Comparison of ENCODE assay signal across 8 cellular contexts in genomic region chr21:39350094-39351006, GRCh38. TPM values are rescaled to one million over a fixed set of nuclear protein-coding genes. Genes with fewer than 3 reads are reported as not detected.
DNase-seq lines count a peak whose midpoint lies in the region; ATAC-seq, FAIRE-seq and TF ChIP-seq lines count a peak whose summit lies in the region.

No MANE protein-coding gene starts in this region.

- H3K27ac ChIP-seq in astrocyte (ENCODE audit: low read depth, low read length) (no peak overlapping the region), HepG2 (ENCODE audit: extremely low read length, insufficient read depth, low read length) (peak overlapping the region; percentile 96), tibial nerve (peak overlapping the region in 3 of 4 donors; percentile 87 to 97 (median 93))

- TF ChIP-seq EP300 in HepG2 (IDR thresholded peaks at IDR 0.05; ENCODE audit: low read depth in 2 of 2, low read length in 2 of 2) (no peak), HepG2 (CRISPR knock-in tag; IDR thresholded peaks at IDR 0.05; ENCODE audit: borderline replicate concordance) (no peak), tibial nerve (IDR thresholded peaks at IDR 0.05) (no peak)

- H3K4me3 ChIP-seq in astrocyte (ENCODE audit: insufficient read depth, low read depth, low read length) (peak overlapping the region; percentile 76), HepG2 (replicated peaks in 1 of 3; ENCODE audit: insufficient read depth in 1 of 3, low read depth in 2 of 3, low read length in 3 of 3) (peak overlapping the region; percentile 73 to 83 (median 82)), tibial nerve (peak overlapping the region in 3 of 4 donors; percentile 65 to 70 (median 67))

- in situ Hi-C loops in HepG2 (cut with HindIII; ENCODE audit: extremely low pct_ligation_motif_present, low pct_unique_long_range_greater_than_20kb): no loop called here

- peaks cover 15% of the 10 kb centered on the region for H3K36me3 ChIP-seq in astrocyte (ENCODE audit: insufficient read depth, low read length)
- peaks cover 0 to 5% of the 10 kb centered on the region in 2 experiments; a peak in 3 of 5 replicates for H3K36me3 ChIP-seq in HepG2 (replicated peaks in 1 of 2; ENCODE audit: control insufficient read depth in 1 of 2, insufficient read depth in 2 of 2, low read length in 2 of 2)
- H3K36me3 ChIP-seq in tibial nerve: no peaks in the 10 kb centered on the region

- FAIRE-seq in astrocyte (lab: Jason Lieb, UNC) (no peak), HepG2 (lab: Jason Lieb, UNC) (no peak), GM19239 (lab: Jason Lieb, UNC) (no peak)

- no peak for ATAC-seq in HepG2
- no peak for ATAC-seq in HG03571 (IDR thresholded peaks at IDR 0.05; ENCODE audit: unreplicated experiment)

- WGBS in HepG2 (ENCODE audit: low lambda C conversion rate): 57% methylated on average over 19 of the region's 19 CpGs
- 67 to 74% methylated on average over 19 of the region's 19 CpGs for WGBS in tibial nerve, 2 donors

- peaks cover 6% of the 10 kb centered on the region for H3K27me3 Mint-ChIP-seq in activated naive CD4-positive, alpha-beta T cell treated with anti-CD3 and anti-CD28 coated beads, Interleukin-2, amount 10 ng/mL, durations not matched to agents 7 days and 5 days
- no peaks in the 10 kb centered on the region for H3K27me3 Mint-ChIP-seq in astrocyte (ENCODE audit: low read depth, unreplicated experiment)

- no TSS peak for BruUV-seq in HepG2 (replicated peaks; lab: Mats Ljungman, UMichigan)

- H3K4me3 Mint-ChIP-seq in activated naive CD4-positive, alpha-beta T cell treated with anti-CD3 and anti-CD28 coated beads, Interleukin-2, amount 10 ng/mL, durations not matched to agents 7 days and 5 days: peak overlapping the region; percentile 98
- H3K4me3 Mint-ChIP-seq in astrocyte (ENCODE audit: unreplicated experiment): peak overlapping the region; percentile 94

- POLR2A ChIA-PET in HepG2 (lab: Yijun Ruan, JAX): interaction anchor here (0.6 to 4.1 kb wide), 11 partner anchors 9 to 54 kb away, joined by 3 to 38 read pairs (median 5); partner anchors contain the start of gene BRWD1

- TF ChIP-seq POLR2A in HepG2 (IDR thresholded peaks at IDR 0.05; ENCODE audit: insufficient read depth in 1 of 2, low read depth in 2 of 2, low read length in 2 of 2): no peak
- TF ChIP-seq POLR2A in tibial nerve (IDR thresholded peaks at IDR 0.05): no peak

- H3K36me3 Mint-ChIP-seq in activated naive CD4-positive, alpha-beta T cell treated with anti-CD3 and anti-CD28 coated beads, Interleukin-2, amount 10 ng/mL, durations not matched to agents 7 days and 5 days: peaks cover 21% of the 10 kb centered on the region
- H3K36me3 Mint-ChIP-seq in astrocyte (ENCODE audit: low read depth, unreplicated experiment): peaks cover 9% of the 10 kb centered on the region

- peaks cover 19% of the 10 kb centered on the region for H3K4me1 ChIP-seq in astrocyte (ENCODE audit: insufficient read depth, low read length)
- H3K4me1 ChIP-seq in HepG2 (ENCODE audit: insufficient read depth, low read length): peaks cover 31% of the 10 kb centered on the region
- peaks cover 0 to 26% (median 19%) of the 10 kb centered on the region in 4 donors for H3K4me1 ChIP-seq in tibial nerve

- peak overlapping the region; percentile 84 for H3K9ac ChIP-seq in astrocyte (ENCODE audit: low read length)
- peak overlapping the region; percentile 88 for H3K9ac ChIP-seq in HepG2 (ENCODE audit: insufficient read depth, low read depth, low read length)

- H3K27me3 ChIP-seq in astrocyte (ENCODE audit: insufficient read depth, low read length) (no peaks in the 10 kb centered on the region), HepG2 (ENCODE audit: control insufficient read depth in 1 of 2, insufficient read depth in 2 of 2, low read length in 2 of 2) (no peaks in the 10 kb centered on the region; a peak in 1 of 5 replicates), tibial nerve (no peaks in the 10 kb centered on the region)

- TF ChIP-seq RAD21 in HepG2 (CRISPR knock-in tag; IDR thresholded peaks at IDR 0.05): no peak

- no peak for DNase-seq in activated naive CD4-positive, alpha-beta T cell treated with anti-CD3 and anti-CD28 coated beads, Interleukin-2, amount 10 ng/mL, durations not matched to agents 7 days and 5 days
- no peak for DNase-seq in activated naive CD4-positive, alpha-beta T cell treated with Interleukin-2 at 50 U/mL for 16 hours
- DNase-seq in astrocyte (ENCODE audit: low read depth) (no peak), HepG2 (ENCODE audit: low spot score) (no peak), tibial nerve (ENCODE audit: low spot score in 2 of 2) (no peak), nucleus accumbens (lab: John Stamatoyannopoulos, UW) (no peak), GM19239 (ENCODE audit: insufficient read length, low spot score) (no peak)

- no peak for TF ChIP-seq CTCF in astrocyte (IDR thresholded peaks at IDR 0.05; ENCODE audit: insufficient read depth, low read depth, low read length)
- no peak for TF ChIP-seq CTCF in HepG2 (CRISPR knock-in tag; IDR thresholded peaks at IDR 0.05)
- no peak for TF ChIP-seq CTCF in tibial nerve (IDR thresholded peaks at IDR 0.05)

- H2AFZ ChIP-seq in astrocyte (ENCODE audit: low read depth, low read length) (no peak overlapping the region), HepG2 (ENCODE audit: low read length) (no peak overlapping the region)

- peak overlapping the region; percentile 85 for H3K4me2 ChIP-seq in astrocyte (ENCODE audit: low read length)
- peak overlapping the region; percentile 82 for H3K4me2 ChIP-seq in HepG2 (ENCODE audit: low read depth, low read length)

- H3K9me3 ChIP-seq in astrocyte (ENCODE audit: insufficient read depth, low read depth, low read length): no peaks in the 10 kb centered on the region
- H3K9me3 ChIP-seq in HepG2 (ENCODE audit: low read length): no peaks in the 10 kb centered on the region
- H3K9me3 ChIP-seq in tibial nerve: peaks cover 0 to 4% (median 0%) of the 10 kb centered on the region in 4 donors

- CTCF ChIA-PET in activated naive CD4-positive, alpha-beta T cell treated with anti-CD3 and anti-CD28 coated beads, Interleukin-2, amount 10 ng/mL, durations not matched to agents 7 days and 5 days (lab: Charles Lee): no interaction called here
- CTCF ChIA-PET in HepG2 (lab: Yijun Ruan, JAX; ENCODE audit: low intra/inter-chr PET ratio, low total read pairs): no interaction called here

- no peaks in the 10 kb centered on the region for H3K9me3 Mint-ChIP-seq in activated naive CD4-positive, alpha-beta T cell treated with anti-CD3 and anti-CD28 coated beads, Interleukin-2, amount 10 ng/mL, durations not matched to agents 7 days and 5 days
- H3K9me3 Mint-ChIP-seq in astrocyte (ENCODE audit: unreplicated experiment): no peaks in the 10 kb centered on the region

- peaks cover 32% of the 10 kb centered on the region for H3K4me1 Mint-ChIP-seq in activated naive CD4-positive, alpha-beta T cell treated with anti-CD3 and anti-CD28 coated beads, Interleukin-2, amount 10 ng/mL, durations not matched to agents 7 days and 5 days
- H3K4me1 Mint-ChIP-seq in astrocyte (ENCODE audit: low read depth, unreplicated experiment): peaks cover 13% of the 10 kb centered on the region

- peaks cover 31% of the 10 kb centered on the region for H4K20me1 ChIP-seq in astrocyte (ENCODE audit: insufficient read depth, low read length)
- peaks cover 9% of the 10 kb centered on the region for H4K20me1 ChIP-seq in HepG2 (ENCODE audit: insufficient read depth, low read length)

- peak overlapping the region; percentile 99 for H3K27ac Mint-ChIP-seq in activated naive CD4-positive, alpha-beta T cell treated with anti-CD3 and anti-CD28 coated beads, Interleukin-2, amount 10 ng/mL, durations not matched to agents 7 days and 5 days
- peak overlapping the region; percentile 48 for H3K27ac Mint-ChIP-seq in astrocyte (ENCODE audit: unreplicated experiment)

- H3K79me2 ChIP-seq in astrocyte (ENCODE audit: insufficient read depth, low read length) (peaks cover 31% of the 10 kb centered on the region), HepG2 (ENCODE audit: insufficient read depth, low read length) (peaks cover 31% of the 10 kb centered on the region)

- intact Hi-C loops in HepG2 (cut with micrococcal nuclease; ENCODE audit: unreplicated experiment): no loop called here

RNA-seq across cellular contexts. Expression of gene HMGN1, which starts 1.5 kb away (rescaled TPM):
- 259 and 272 TPM in 2 replicates for total RNA-seq in astrocyte
- total RNA-seq in HepG2 (2016; rRNA removed; fragmentation: Illumina TruSeq; extraction: Trizol): 286 and 355 TPM in 2 replicates
- 200 and 237 TPM in 2 replicates for total RNA-seq in HepG2 (2016; cell fraction: cytosol; rRNA removed; fragmentation: Illumina TruSeq; extraction: Trizol; ENCODE audit: low read depth)
- 276 and 350 TPM in 2 replicates for total RNA-seq in HepG2 (2016; cell fraction: insoluble cytoplasmic fraction; rRNA removed; fragmentation: Illumina TruSeq; extraction: Trizol)
- total RNA-seq in HepG2 (2016; cell fraction: membrane; rRNA removed; fragmentation: Illumina TruSeq; extraction: Trizol): 380 and 392 TPM in 2 replicates
- 162 and 177 TPM in 2 replicates for total RNA-seq in HepG2 (2016; cell fraction: nucleus; rRNA removed; fragmentation: Illumina TruSeq; extraction: Trizol)
- 69.2 and 104 TPM in 2 replicates for polyA plus RNA-seq in HepG2 (2011; rRNA removed)
- 42.7 and 59.4 TPM in 2 replicates for polyA plus RNA-seq in HepG2 (2011; cell fraction: cytosol; rRNA removed)
- polyA plus RNA-seq in HepG2 (2011; cell fraction: nucleus; rRNA removed): 60.7 and 86.6 TPM in 2 replicates
- 128 and 194 TPM in 2 replicates for polyA plus RNA-seq in HepG2 (2012)
- polyA plus RNA-seq in HepG2 (2016; cell fraction: cytosol; fragmentation: Illumina TruSeq; extraction: Trizol; ENCODE audit: low read depth): 295 and 368 TPM in 2 replicates
- polyA plus RNA-seq in HepG2 (2016; cell fraction: insoluble cytoplasmic fraction; fragmentation: Illumina TruSeq; extraction: Trizol; ENCODE audit: low read depth): 469 and 491 TPM in 2 replicates
- 426 and 487 TPM in 2 replicates for polyA plus RNA-seq in HepG2 (2016; cell fraction: membrane; fragmentation: Illumina TruSeq; extraction: Trizol; ENCODE audit: low read depth)
- 344 and 363 TPM in 2 replicates for polyA plus RNA-seq in HepG2 (2016; cell fraction: nucleus; fragmentation: Illumina TruSeq; extraction: Trizol; ENCODE audit: insufficient read depth, low read depth)
- 17.4 and 49.8 TPM in 2 replicates for polyA minus RNA-seq in HepG2 (2011; rRNA and poly(A)+ RNA removed; ENCODE audit: low replicate concordance)
- polyA minus RNA-seq in HepG2 (2011; cell fraction: cytosol; rRNA and poly(A)+ RNA removed): 42.5 and 49.1 TPM in 2 replicates
- 49.1 and 49.8 TPM in 2 replicates for polyA minus RNA-seq in HepG2 (2011; cell fraction: nucleus; rRNA and poly(A)+ RNA removed)
- total RNA-seq in tibial nerve: 10 to 100 TPM; 58.4 to 82.2 (median 59.6) TPM

RNA-seq across cellular contexts. Expression of gene BRWD1, which starts 36.9 kb away (rescaled TPM):
- total RNA-seq in astrocyte: 28.0 and 28.1 TPM in 2 replicates
- total RNA-seq in HepG2 (2016; rRNA removed; fragmentation: Illumina TruSeq; extraction: Trizol): 28.0 and 28.7 TPM in 2 replicates
- 30.7 and 33.0 TPM in 2 replicates for total RNA-seq in HepG2 (2016; cell fraction: cytosol; rRNA removed; fragmentation: Illumina TruSeq; extraction: Trizol; ENCODE audit: low read depth)
- total RNA-seq in HepG2 (2016; cell fraction: insoluble cytoplasmic fraction; rRNA removed; fragmentation: Illumina TruSeq; extraction: Trizol): 28.3 TPM in 2 replicates
- total RNA-seq in HepG2 (2016; cell fraction: membrane; rRNA removed; fragmentation: Illumina TruSeq; extraction: Trizol): 24.7 and 28.2 TPM in 2 replicates
- 61.1 and 61.3 TPM in 2 replicates for total RNA-seq in HepG2 (2016; cell fraction: nucleus; rRNA removed; fragmentation: Illumina TruSeq; extraction: Trizol)
- 11.4 and 13.9 TPM in 2 replicates for polyA plus RNA-seq in HepG2 (2011; rRNA removed)
- polyA plus RNA-seq in HepG2 (2011; cell fraction: cytosol; rRNA removed): 5.1 and 8.1 TPM in 2 replicates
- polyA plus RNA-seq in HepG2 (2011; cell fraction: nucleus; rRNA removed): 14.0 and 19.1 TPM in 2 replicates
- 13.5 and 18.9 TPM in 2 replicates for polyA plus RNA-seq in HepG2 (2012)
- 3.9 and 4.4 TPM in 2 replicates for polyA plus RNA-seq in HepG2 (2016; cell fraction: cytosol; fragmentation: Illumina TruSeq; extraction: Trizol; ENCODE audit: low read depth)
- 12.7 and 14.4 TPM in 2 replicates for polyA plus RNA-seq in HepG2 (2016; cell fraction: insoluble cytoplasmic fraction; fragmentation: Illumina TruSeq; extraction: Trizol; ENCODE audit: low read depth)
- polyA plus RNA-seq in HepG2 (2016; cell fraction: membrane; fragmentation: Illumina TruSeq; extraction: Trizol; ENCODE audit: low read depth): 8.7 TPM in 2 replicates
- polyA plus RNA-seq in HepG2 (2016; cell fraction: nucleus; fragmentation: Illumina TruSeq; extraction: Trizol; ENCODE audit: insufficient read depth, low read depth): 27.5 and 27.9 TPM in 2 replicates
- polyA minus RNA-seq in HepG2 (2011; rRNA and poly(A)+ RNA removed; ENCODE audit: low replicate concordance): 24.1 and 32.5 TPM in 2 replicates
- 26.4 and 29.3 TPM in 2 replicates for polyA minus RNA-seq in HepG2 (2011; cell fraction: cytosol; rRNA and poly(A)+ RNA removed)
- polyA minus RNA-seq in HepG2 (2011; cell fraction: nucleus; rRNA and poly(A)+ RNA removed): 204 and 216 TPM in 2 replicates
- 10 to 100 TPM; 65.3 to 99.4 (median 87.7) TPM for total RNA-seq in tibial nerve
